Comparison of ENCODE assay signal across 10 cellular contexts in the genomic region with DNA sequence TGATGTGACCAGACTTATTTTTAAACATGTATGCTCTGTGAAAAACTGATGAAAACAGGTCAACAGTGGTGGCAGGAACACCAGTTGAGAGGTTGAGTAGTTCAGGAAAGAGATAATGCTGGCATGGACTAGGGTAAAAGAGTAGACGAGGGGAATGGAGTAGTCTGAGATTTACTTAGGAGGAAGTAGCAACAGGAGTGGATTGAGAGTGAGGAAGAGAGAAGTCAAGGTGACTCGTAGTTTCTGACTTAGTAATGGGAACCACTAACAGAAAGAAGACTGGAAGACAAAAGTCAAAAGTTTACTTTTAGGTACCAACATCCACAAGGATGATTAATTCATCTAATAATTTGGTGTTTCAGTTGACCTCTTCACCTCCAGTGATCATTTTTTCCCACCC. TPM values are rescaled to one million over a fixed set of nuclear protein-coding genes. Genes with fewer than 3 reads are reported as not detected.
DNase-seq lines count a peak whose midpoint lies in the region; ATAC-seq and TF ChIP-seq lines count a peak whose summit lies in the region.
"Had no signal": no experiment of that assay in that cellular context is flagged by ENCODE, and none has a peak within 500 bp of the region (broad histone marks: within the 10 kb centered on the region; RNA-seq: fewer than 3 reads in every experiment).

No MANE protein-coding gene starts in this region.

- RAD21 ChIA-PET in HCT116 (lab: Charles Lee; ENCODE audit: low non-redundant PET in 1 of 2, low total read pairs in 2 of 2, uncharacterized antibody in 2 of 2, unreplicated experiment in 2 of 2) = no interaction called here

- no peak overlapping the region for H2BK15ac ChIP-seq in mesenchymal stem cell (ENCODE audit: low read depth, poor library complexity, severe bottlenecking)

- no peak overlapping the region for H3K4ac ChIP-seq in mesenchymal stem cell (ENCODE audit: low read depth in 1 of 2, low read length in 2 of 2)

- no peaks in the 10 kb centered on the region for H3K27me3 Mint-ChIP-seq in CD4-positive, CD25-positive, alpha-beta regulatory T cell
- H3K27me3 Mint-ChIP-seq in activated CD8-positive, alpha-beta T cell treated with anti-CD3 and anti-CD28 coated beads for 36 hours = no peaks in the 10 kb centered on the region

- peaks cover 36% of the 10 kb centered on the region for H3K4me1 ChIP-seq in CD4-positive, CD25-positive, alpha-beta regulatory T cell (ENCODE audit: control insufficient read depth, insufficient read depth, low read length, poor library complexity, severe bottlenecking)
- peaks cover 8 to 39% of the 10 kb centered on the region in 2 experiments for H3K4me1 ChIP-seq in HCT116 (ENCODE audit: control insufficient read depth in 1 of 2, insufficient read depth in 2 of 2, low read length in 2 of 2)
- peaks cover 15% of the 10 kb centered on the region for H3K4me1 ChIP-seq in mesenchymal stem cell (ENCODE audit: control insufficient read depth, insufficient read depth, low read depth, low read length)

- H2BK120ac ChIP-seq in mesenchymal stem cell (ENCODE audit: low read depth, low read length) = no peak overlapping the region

- H3K36me3 Mint-ChIP-seq in CD4-positive, CD25-positive, alpha-beta regulatory T cell = peaks cover 40% of the 10 kb centered on the region
- H3K36me3 Mint-ChIP-seq in activated CD8-positive, alpha-beta T cell treated with anti-CD3 and anti-CD28 coated beads for 36 hours (ENCODE audit: low read depth) = peaks cover 65% of the 10 kb centered on the region

- peaks cover 33 to 80% (median 51%) of the 10 kb centered on the region in 4 donors for H3K4me1 Mint-ChIP-seq in CD4-positive, CD25-positive, alpha-beta regulatory T cell
- peaks cover 72% of the 10 kb centered on the region for H3K4me1 Mint-ChIP-seq in activated CD8-positive, alpha-beta T cell treated with anti-CD3 and anti-CD28 coated beads for 36 hours (ENCODE audit: low read depth)

- H3K23ac ChIP-seq in mesenchymal stem cell (ENCODE audit: low read length in 2 of 2) = no peak overlapping the region

- H2BK5ac ChIP-seq in mesenchymal stem cell (ENCODE audit: low read depth, low read length, poor library complexity, severe bottlenecking) = no peak overlapping the region

- H2BK12ac ChIP-seq in mesenchymal stem cell (ENCODE audit: low read length in 2 of 2) = no peak overlapping the region

- H3K27ac Mint-ChIP-seq in CD4-positive, CD25-positive, alpha-beta regulatory T cell = peak overlapping the region; percentile 74 to 94 (median 88)
- H3K27ac Mint-ChIP-seq in activated CD8-positive, alpha-beta T cell treated with anti-CD3 and anti-CD28 coated beads for 36 hours = peak overlapping the region; percentile 89

- no peaks in the 10 kb centered on the region for H3K9me2 ChIP-seq in HCT116 (ENCODE audit: insufficient read depth)
- H3K9me2 ChIP-seq: SK-N-SH had no signal

- no peaks in the 10 kb centered on the region; the same call in 1 of the 2 replicates for H4K20me1 ChIP-seq in HCT116 (ENCODE audit: insufficient read depth)

- no peak overlapping the region for H3K9ac ChIP-seq in HCT116 (ENCODE audit: low read length)
- H3K9ac ChIP-seq in mesenchymal stem cell (ENCODE audit: low read length) = peak overlapping the region; percentile 28
- H3K9ac ChIP-seq: SK-N-SH had no signal

- no peak for TF ChIP-seq POLR2A in HCT116 (IDR thresholded peaks at IDR 0.05; ENCODE audit: borderline replicate concordance, extremely low read depth, insufficient read depth, insufficient read length)

- H3K9me3 ChIP-seq in CD4-positive, CD25-positive, alpha-beta regulatory T cell (ENCODE audit: control insufficient read depth in 2 of 2, low read length in 2 of 2) = no peaks in the 10 kb centered on the region
- H3K9me3 ChIP-seq in HCT116 (ENCODE audit: control insufficient read depth in 1 of 2, insufficient read depth in 1 of 2, low read depth in 1 of 2, low read length in 2 of 2) (no peaks in the 10 kb centered on the region), mesenchymal stem cell (ENCODE audit: control insufficient read depth, low read length) (no peaks in the 10 kb centered on the region)
- H3K9me3 ChIP-seq: prostate gland, SK-N-SH had no signal

- peaks cover 29% of the 10 kb centered on the region for H3K36me3 ChIP-seq in CD4-positive, CD25-positive, alpha-beta regulatory T cell (ENCODE audit: control insufficient read depth, insufficient read depth, low read length)
- H3K36me3 ChIP-seq in HCT116 (ENCODE audit: control insufficient read depth in 1 of 2, insufficient read depth in 2 of 2, low read length in 2 of 2) (peaks cover 9 to 38% of the 10 kb centered on the region in 2 experiments; a peak in 3 of 4 replicates), mesenchymal stem cell (ENCODE audit: control insufficient read depth in 1 of 2, insufficient read depth in 2 of 2, low read depth in 1 of 2, low read length in 2 of 2) (peaks cover 30 to 56% of the 10 kb centered on the region in 2 experiments)

- intact Hi-C loops in HCT116 (cut with micrococcal nuclease) (no loop called here), Right ventricle myocardium superior (cut with DNase I) (no loop called here), dorsolateral prefrontal cortex (cut with DNase I) (no loop called here)
- intact Hi-C loops in activated CD8-positive, alpha-beta T cell treated with anti-CD3 and anti-CD28 coated beads for 36 hours (cut with micrococcal nuclease) = no loop called here

- peaks cover 19% of the 10 kb centered on the region for H3K79me1 ChIP-seq in mesenchymal stem cell (replicated peaks; ENCODE audit: low read length, poor library complexity, severe bottlenecking)

- H3K27ac ChIP-seq in CD4-positive, CD25-positive, alpha-beta regulatory T cell (ENCODE audit: insufficient read depth, low read length, poor library complexity, severe bottlenecking) = no peak overlapping the region
- H3K27ac ChIP-seq in HCT116 (ENCODE audit: low read depth, low read length) (no peak overlapping the region), mesenchymal stem cell (ENCODE audit: low read length, poor library complexity, severe bottlenecking) (no peak overlapping the region), dorsolateral prefrontal cortex (peak overlapping the region in 4 of 59 donors; percentile 21 to 35 (median 26))
- H3K27ac ChIP-seq: prostate gland had no signal

- POLR2A ChIA-PET in HCT116 (lab: Charles Lee) = no interaction called here
- POLR2A ChIA-PET in activated CD8-positive, alpha-beta T cell treated with anti-CD3 and anti-CD28 coated beads for 36 hours (lab: Charles Lee) = interaction anchor here (0.6 to 1.1 kb wide), 3 partner anchors 9 to 142 kb away, joined by 3 to 4 read pairs (median 4); no protein-coding TSS in a partner anchor

- no TSS peak for BruUV-seq in HCT116 (replicated peaks; lab: Mats Ljungman, UMichigan)

- no peaks in the 10 kb centered on the region for H3K9me3 Mint-ChIP-seq in CD4-positive, CD25-positive, alpha-beta regulatory T cell
- H3K9me3 Mint-ChIP-seq in activated CD8-positive, alpha-beta T cell treated with anti-CD3 and anti-CD28 coated beads for 36 hours = no peaks in the 10 kb centered on the region

- H3K4me2 ChIP-seq in HCT116 (ENCODE audit: low read length) = no peak overlapping the region
- no peak overlapping the region for H3K4me2 ChIP-seq in mesenchymal stem cell (ENCODE audit: low read length, poor library complexity, severe bottlenecking)

- no peak for ATAC-seq in CD4-positive, CD25-positive, alpha-beta regulatory T cell (ENCODE audit: low read depth in 2 of 2)
- no peak for ATAC-seq in HCT116
- ATAC-seq in activated CD8-positive, alpha-beta T cell treated with anti-CD3 and anti-CD28 coated beads for 36 hours = peak; percentile 21
- no peak for ATAC-seq in HG02798 (IDR thresholded peaks at IDR 0.05; ENCODE audit: poor library complexity, unreplicated experiment)
- ATAC-seq in Right ventricle myocardium superior (ENCODE audit: poor library complexity) = no peak
- no peak for ATAC-seq in HG03025 (IDR thresholded peaks at IDR 0.05; ENCODE audit: low FRiP score, unreplicated experiment)

- H3K18ac ChIP-seq in mesenchymal stem cell (ENCODE audit: low read depth in 1 of 2, low read length in 2 of 2) = no peak overlapping the region

- H3K14ac ChIP-seq in mesenchymal stem cell (ENCODE audit: low read length in 2 of 2) = no peak overlapping the region

- H4K91ac ChIP-seq in mesenchymal stem cell (ENCODE audit: low read length) = no peak overlapping the region

- 80% methylated on average over 2 of the region's 2 CpGs for WGBS in mesenchymal stem cell

- TF ChIP-seq CTCF in HCT116 (IDR thresholded peaks at IDR 0.05 in 2 of 3, conservative IDR thresholded peaks at IDR 0.05 in 1 of 3; ENCODE audit: borderline replicate concordance in 1 of 3, insufficient read depth in 1 of 3, low read depth in 2 of 3, low read length in 2 of 3) (no peak), dorsolateral prefrontal cortex (IDR thresholded peaks at IDR 0.05 in 54 of 56, conservative IDR thresholded peaks at IDR 0.05 in 2 of 56; ENCODE audit: low read depth in 1 of 56, partially characterized antibody in 56 of 56) (no peak)
- no peak for TF ChIP-seq CTCF in activated CD8-positive, alpha-beta T cell treated with anti-CD3 and anti-CD28 coated beads for 36 hours (IDR thresholded peaks at IDR 0.05)

- no peak overlapping the region for H4K8ac ChIP-seq in mesenchymal stem cell (ENCODE audit: low read length)

- TF ChIP-seq RAD21 in HCT116 (IDR thresholded peaks at IDR 0.05; ENCODE audit: low read depth) = no peak

- H2AFZ ChIP-seq in HCT116 (ENCODE audit: low read depth, low read length, poor library complexity, severe bottlenecking) (no peak overlapping the region), mesenchymal stem cell (ENCODE audit: low read depth, low read length) (no peak overlapping the region)

- peaks cover 68% of the 10 kb centered on the region for H3K79me2 ChIP-seq in HCT116 (ENCODE audit: insufficient read depth, low read length)

- no peak overlapping the region for H2AK5ac ChIP-seq in mesenchymal stem cell (ENCODE audit: low read length, severe bottlenecking)

- H3K27me3 ChIP-seq in CD4-positive, CD25-positive, alpha-beta regulatory T cell (ENCODE audit: control insufficient read depth, insufficient read depth, low read length) = no peaks in the 10 kb centered on the region
- H3K27me3 ChIP-seq in HCT116 (ENCODE audit: insufficient read depth, low read length) (no peaks in the 10 kb centered on the region), mesenchymal stem cell (ENCODE audit: control insufficient read depth in 1 of 2, insufficient read depth in 1 of 2, low read length in 2 of 2) (no peaks in the 10 kb centered on the region), dorsolateral prefrontal cortex (no peaks in the 10 kb centered on the region)

- DNase-seq in CD4-positive, CD25-positive, alpha-beta regulatory T cell = no peak
- DNase-seq in HCT116 (ENCODE audit: low read depth, low spot score) = no peak
- DNase-seq in activated CD8-positive, alpha-beta T cell treated with anti-CD3 and anti-CD28 coated beads for 36 hours = no peak
- DNase-seq in mesenchymal stem cell = peak; percentile 44
- no peak for DNase-seq in Right ventricle myocardium superior
- no peak for DNase-seq in dorsolateral prefrontal cortex
- DNase-seq: SK-N-SH had no signal

- peak overlapping the region; percentile 4 to 58 (median 17) for H3K4me3 Mint-ChIP-seq in CD4-positive, CD25-positive, alpha-beta regulatory T cell
- H3K4me3 Mint-ChIP-seq in activated CD8-positive, alpha-beta T cell treated with anti-CD3 and anti-CD28 coated beads for 36 hours = peak overlapping the region; percentile 81

- no peak overlapping the region for H3K4me3 ChIP-seq in CD4-positive, CD25-positive, alpha-beta regulatory T cell (ENCODE audit: low read depth, low read length)
- H3K4me3 ChIP-seq in HCT116 (replicated peaks in 1 of 2; ENCODE audit: low read depth in 1 of 2, low read length in 2 of 2) = no peak overlapping the region
- H3K4me3 ChIP-seq in mesenchymal stem cell (ENCODE audit: insufficient read depth in 1 of 2, low read depth in 1 of 2, low read length in 2 of 2) = peak overlapping the region in 1 of 2 experiments; percentile 4
- H3K4me3 ChIP-seq in dorsolateral prefrontal cortex = no peak overlapping the region
- H3K4me3 ChIP-seq: prostate gland had no signal

- CTCF ChIA-PET in HCT116 (lab: Charles Lee) = no interaction called here
- CTCF ChIA-PET in activated CD8-positive, alpha-beta T cell treated with anti-CD3 and anti-CD28 coated beads for 36 hours (lab: Charles Lee) = interaction anchor here (1.4 to 1.5 kb wide), 2 partner anchors 10 to 190 kb away, joined by 3 read pairs; no protein-coding TSS in a partner anchor

RNA-seq across cellular contexts. Expression of gene SRA1, which starts 3.6 kb away (rescaled TPM):
- 38.9 TPM for total RNA-seq in CD4-positive, CD25-positive, alpha-beta regulatory T cell
- 10 to 100 TPM; 36.6 to 44.3 (median 38.4) TPM for polyA plus RNA-seq in CD4-positive, CD25-positive, alpha-beta regulatory T cell
- total RNA-seq in HCT116 (2021; ENCODE audit: unreplicated experiment) = 41.7 TPM
- 37.3 and 37.7 TPM in 2 replicates for polyA plus RNA-seq in HCT116 (2012)
- 10 to 100 TPM; 47.8 to 49.5 TPM for total RNA-seq in activated CD8-positive, alpha-beta T cell treated with anti-CD3 and anti-CD28 coated beads for 36 hours
- polyA plus RNA-seq in mesenchymal stem cell (2013, experiment 1 of 2) = 48.4 TPM
- 46.7 TPM for polyA plus RNA-seq in mesenchymal stem cell (2013, experiment 2 of 2)
- 23.1 TPM for total RNA-seq in Right ventricle myocardium superior
- 10 to 100 TPM; 22.4 to 42.3 (median 30.2) TPM for total RNA-seq in dorsolateral prefrontal cortex

RNA-seq across cellular contexts. Expression of gene EIF4EBP3, which starts 6.2 kb away (rescaled TPM):
- 11.8 TPM for total RNA-seq in CD4-positive, CD25-positive, alpha-beta regulatory T cell
- 10 to 100 TPM; 28.4 to 44.7 (median 40.5) TPM for polyA plus RNA-seq in CD4-positive, CD25-positive, alpha-beta regulatory T cell
- total RNA-seq in HCT116 (2021; ENCODE audit: unreplicated experiment) (6.0 TPM), Right ventricle myocardium superior (12.0 TPM), dorsolateral prefrontal cortex (10 to 100 TPM in 13 of 120 experiments, 1 to 10 TPM in 107; 1.2 to 16.5 (median 5.9) TPM)
- 6.8 and 9.1 TPM in 2 replicates for polyA plus RNA-seq in HCT116 (2012)
- 10 to 100 TPM; 19.6 to 20.3 TPM for total RNA-seq in activated CD8-positive, alpha-beta T cell treated with anti-CD3 and anti-CD28 coated beads for 36 hours
- 8.9 TPM for polyA plus RNA-seq in mesenchymal stem cell (2013, experiment 1 of 2)
- polyA plus RNA-seq in mesenchymal stem cell (2013, experiment 2 of 2) = 8.2 TPM

RNA-seq across cellular contexts. Expression of gene APBB3, which starts 10.7 kb away (rescaled TPM):
- total RNA-seq in CD4-positive, CD25-positive, alpha-beta regulatory T cell = 50.8 TPM
- polyA plus RNA-seq in CD4-positive, CD25-positive, alpha-beta regulatory T cell = 1 to 10 TPM; 3.4 to 5.2 (median 4.0) TPM
- total RNA-seq in HCT116 (2021; ENCODE audit: unreplicated experiment) = 28.4 TPM
- 20.2 and 23.1 TPM in 2 replicates for polyA plus RNA-seq in HCT116 (2012)
- 10 to 100 TPM; 24.9 TPM for total RNA-seq in activated CD8-positive, alpha-beta T cell treated with anti-CD3 and anti-CD28 coated beads for 36 hours
- polyA plus RNA-seq in mesenchymal stem cell (2013, experiment 1 of 2) = 9.6 TPM
- 9.5 TPM for polyA plus RNA-seq in mesenchymal stem cell (2013, experiment 2 of 2)
- total RNA-seq in Right ventricle myocardium superior = 10.2 TPM
- 10 to 100 TPM; 34.6 to 98.7 (median 58.4) TPM for total RNA-seq in dorsolateral prefrontal cortex

RNA-seq across cellular contexts. Expression of gene SLC35A4, which starts 11.0 kb away (rescaled TPM):
- total RNA-seq in CD4-positive, CD25-positive, alpha-beta regulatory T cell = 35.0 TPM
- polyA plus RNA-seq in CD4-positive, CD25-positive, alpha-beta regulatory T cell = 10 to 100 TPM; 69.3 to 89.5 (median 78.0) TPM
- total RNA-seq in HCT116 (2021; ENCODE audit: unreplicated experiment) = 37.5 TPM
- 43.5 and 45.4 TPM in 2 replicates for polyA plus RNA-seq in HCT116 (2012)
- total RNA-seq in activated CD8-positive, alpha-beta T cell treated with anti-CD3 and anti-CD28 coated beads for 36 hours = 10 to 100 TPM; 72.9 to 73.6 TPM
- polyA plus RNA-seq in mesenchymal stem cell (2013, experiment 1 of 2) = 70.3 TPM
- polyA plus RNA-seq in mesenchymal stem cell (2013, experiment 2 of 2) = 71.3 TPM
- 81.4 TPM for total RNA-seq in Right ventricle myocardium superior
- 10 to 100 TPM; 23.5 to 50.7 (median 34.7) TPM for total RNA-seq in dorsolateral prefrontal cortex
